10 cellular contexts compared by ENCODE assay signal in genomic region chr3:18657858-18658820, GRCh38.
DNase-seq lines count a peak whose midpoint lies in the region; ATAC-seq and TF ChIP-seq lines count a peak whose summit lies in the region.
"Had no signal": no experiment of that assay in that cellular context is flagged by ENCODE, and none has a peak within 500 bp of the region (broad histone marks: within the 10 kb centered on the region; RNA-seq: fewer than 3 reads in every experiment).

No MANE protein-coding gene starts in this region.

- H2AFZ ChIP-seq in DND-41 (ENCODE audit: low read depth, low read length): 0 out of 2 replicates have a peak overlapping the region, but pooled peaks have one; percentile 50

- H3K4me1 ChIP-seq in BLaER1 treated with 17β-estradiol and CSF1 and Interleukin-3, amounts not matched to agents 10 nM and 100 nM: peaks cover 6 to 25% (median 8%) of the 10 kb centered on the region in 10 experiments
- peaks cover 27% of the 10 kb centered on the region for H3K4me1 ChIP-seq in DND-41 (ENCODE audit: insufficient read depth, low read length)

- H3K4me3 ChIP-seq in BLaER1 treated with 17β-estradiol and CSF1 and Interleukin-3, amounts not matched to agents 10 nM and 100 nM: no peak overlapping the region
- H3K4me3 ChIP-seq in DND-41 (ENCODE audit: low read depth in 1 of 2, low read length in 2 of 2) (no peak overlapping the region; a peak in 1 of 4 replicates), WERI-Rb-1 (ENCODE audit: low read depth, low read length) (no peak overlapping the region)
- H3K4me3 ChIP-seq: heart left ventricle had no signal

- in situ Hi-C loops in G401 (cut with HindIII; ENCODE audit: low sequenced_read_pairs): no loop called here

- 0 out of 22 replicates have a peak, but pooled peaks cover 0 to 6% (median 0%) of the 10 kb centered on the region in 11 experiments for H3K9me3 ChIP-seq in BLaER1 treated with 17β-estradiol and CSF1 and Interleukin-3, amounts not matched to agents 10 nM and 100 nM (replicated peaks in 1 of 11)
- H3K9me3 ChIP-seq in DND-41 (ENCODE audit: insufficient read depth, low read length, severe bottlenecking) (no peaks in the 10 kb centered on the region), WERI-Rb-1 (ENCODE audit: severe bottlenecking) (no peaks in the 10 kb centered on the region)

- no peak overlapping the region for H3K27ac ChIP-seq in BLaER1 treated with 17β-estradiol and CSF1 and Interleukin-3, amounts not matched to agents 10 nM and 100 nM
- peak overlapping the region; percentile 44 for H3K27ac ChIP-seq in DND-41 (ENCODE audit: low read length)
- no peak overlapping the region for H3K27ac ChIP-seq in WERI-Rb-1
- H3K27ac ChIP-seq: heart left ventricle had no signal

- H3K27me3 ChIP-seq in BLaER1 treated with 17β-estradiol and CSF1 and Interleukin-3, amounts not matched to agents 10 nM and 100 nM: no peaks in the 10 kb centered on the region
- H3K27me3 ChIP-seq in DND-41 (ENCODE audit: insufficient read depth, low read length, poor library complexity): no peaks in the 10 kb centered on the region
- no peaks in the 10 kb centered on the region for H3K27me3 ChIP-seq in WERI-Rb-1 (ENCODE audit: insufficient read depth, low read depth, severe bottlenecking)
- H3K27me3 ChIP-seq: heart left ventricle had no signal

- no peak overlapping the region for H3K9ac ChIP-seq in BLaER1 treated with 17β-estradiol and CSF1 and Interleukin-3, amounts not matched to agents 10 nM and 100 nM
- no peak overlapping the region for H3K9ac ChIP-seq in DND-41 (ENCODE audit: low read depth, low read length)

- H4K20me1 ChIP-seq in BLaER1 treated with 17β-estradiol and CSF1 and Interleukin-3, amounts not matched to agents 10 nM and 100 nM: no peaks in the 10 kb centered on the region
- H4K20me1 ChIP-seq in DND-41 (ENCODE audit: insufficient read depth, low read length): no peaks in the 10 kb centered on the region

- no peaks in the 10 kb centered on the region for H3K36me3 ChIP-seq in BLaER1 treated with 17β-estradiol and CSF1 and Interleukin-3, amounts not matched to agents 10 nM and 100 nM
- no peaks in the 10 kb centered on the region for H3K36me3 ChIP-seq in DND-41 (ENCODE audit: insufficient read depth, low read length)
- H3K36me3 ChIP-seq in WERI-Rb-1: no peaks in the 10 kb centered on the region
- H3K36me3 ChIP-seq: heart left ventricle had no signal

- ATAC-seq in DND-41 (ENCODE audit: insufficient read depth, low read depth): peak; percentile 91
- ATAC-seq in GM21360 (IDR thresholded peaks at IDR 0.05; ENCODE audit: unreplicated experiment): no peak
- ATAC-seq: heart left ventricle had no signal

- H3K4me2 ChIP-seq in BLaER1 treated with 17β-estradiol and CSF1 and Interleukin-3, amounts not matched to agents 10 nM and 100 nM: peak overlapping the region; percentile 16 to 48 (median 36); a peak in 20 of 22 replicates
- peak overlapping the region; percentile 39 for H3K4me2 ChIP-seq in DND-41 (ENCODE audit: insufficient read depth, low read length)

- H3K79me2 ChIP-seq in DND-41 (ENCODE audit: insufficient read depth, low read length): no peaks in the 10 kb centered on the region

- TF ChIP-seq CTCF in DND-41 (IDR thresholded peaks at IDR 0.05; ENCODE audit: borderline replicate concordance, extremely low read depth, low read length, poor library complexity, severe bottlenecking) (no peak), WERI-Rb-1 (IDR thresholded peaks at IDR 0.05; ENCODE audit: low read depth, low read length) (no peak)

- peak; percentile 68 for DNase-seq in DND-41
- DNase-seq in WERI-Rb-1: peak; percentile 9
- peak; percentile 70 for DNase-seq in islet precursor cell
- DNase-seq in G401 (ENCODE audit: low spot score): no peak
- DNase-seq in DMS153 (lab: John Stamatoyannopoulos, UW): no peak
- DNase-seq: GOT3; heart left ventricle; stimulated activated CD4-positive, alpha-beta T cell treated with anti-CD3 and anti-CD28 coated beads, Interleukin-2, amount 100 ng/mL, for 24 hours had no signal

Comparison
In these comparisons a context has a peak if more than half of its experiments do, and no peak if none do; other contexts are left out.
1. DNase-seq: peak in DND-41 (single experiment), WERI-Rb-1 (single experiment) and islet precursor cell (single experiment); none in G401 (single experiment) and DMS153 (single experiment).